Comparison of ENCODE assay signal across 10 cellular contexts in genomic region chr7:47513741-47514241, GRCh38.
DNase-seq lines count a peak whose midpoint lies in the region; ATAC-seq, FAIRE-seq and TF ChIP-seq lines count a peak whose summit lies in the region.
"Had no signal": no experiment of that assay in that cellular context is flagged by ENCODE, and none has a peak within 500 bp of the region (broad histone marks: within the 10 kb centered on the region; RNA-seq: fewer than 3 reads in every experiment).

No MANE protein-coding gene starts in this region.

- no peaks in the 10 kb centered on the region for H3K27me3 Mint-ChIP-seq in CD8-positive, alpha-beta memory T cell

- WGBS in spleen, 5 donors: 41 to 50% (median 48%) methylated on average over 12 of the region's 12 CpGs

- DNase-seq in HCEC 1CT: peak; percentile 73
- peak; percentile 72 for DNase-seq in amniotic stem cell (lab: John Stamatoyannopoulos, UW)
- DNase-seq in iris pigment epithelial cell (ENCODE audit: low read depth): peak; percentile 88
- peak; percentile 68 for DNase-seq in spleen
- no peak for DNase-seq in CD8-positive, alpha-beta memory T cell
- DNase-seq in GOT3 (lab: John Stamatoyannopoulos, UW): no peak
- DNase-seq in GM12891 (ENCODE audit: insufficient read length, low spot score): no peak
- DNase-seq: testis had no signal

- H3K9me3 Mint-ChIP-seq in CD8-positive, alpha-beta memory T cell: peaks cover 0 to 3% (median 0%) of the 10 kb centered on the region in 5 donors
- H3K9me3 Mint-ChIP-seq: brain had no signal

- no peak for ATAC-seq in GM21367 (IDR thresholded peaks at IDR 0.05; ENCODE audit: unreplicated experiment)

- CTCF ChIA-PET in CD8-positive, alpha-beta memory T cell (lab: Charles Lee): no interaction called here

- peaks cover 0 to 68% (median 7%) of the 10 kb centered on the region in 6 donors for H3K4me1 ChIP-seq in spleen
- no peaks in the 10 kb centered on the region for H3K4me1 ChIP-seq in CD8-positive, alpha-beta memory T cell (ENCODE audit: insufficient read depth, low read length)

- POLR2A ChIA-PET in CD8-positive, alpha-beta memory T cell (lab: Charles Lee): no interaction called here

- H3K4me1 Mint-ChIP-seq in CD8-positive, alpha-beta memory T cell: no peaks in the 10 kb centered on the region

- no peaks in the 10 kb centered on the region for H3K36me3 Mint-ChIP-seq in CD8-positive, alpha-beta memory T cell

- H3K36me3 ChIP-seq in spleen: peaks cover 0 to 48% (median 2%) of the 10 kb centered on the region in 6 donors
- no peaks in the 10 kb centered on the region for H3K36me3 ChIP-seq in CD8-positive, alpha-beta memory T cell (ENCODE audit: insufficient read depth, low read length)

- FAIRE-seq in GM12891 (lab: Jason Lieb, UNC): no peak

- no peak for TF ChIP-seq CTCF in spleen (IDR thresholded peaks at IDR 0.05 in 8 of 11, conservative IDR thresholded peaks at IDR 0.05 in 3 of 11)

- H3K27me3 ChIP-seq in spleen (replicated peaks in 1 of 7): no peaks in the 10 kb centered on the region
- no peaks in the 10 kb centered on the region for H3K27me3 ChIP-seq in CD8-positive, alpha-beta memory T cell (ENCODE audit: insufficient read depth, low read length, poor library complexity, severe bottlenecking)
- H3K27me3 ChIP-seq: testis had no signal

- TF ChIP-seq POLR2A in spleen (IDR thresholded peaks at IDR 0.05) (no peak), GM12891 (IDR thresholded peaks at IDR 0.05; ENCODE audit: low read depth, low read length) (no peak)

- no peak overlapping the region for H3K27ac Mint-ChIP-seq in CD8-positive, alpha-beta memory T cell
- H3K27ac Mint-ChIP-seq: brain had no signal

- H3K4me3 Mint-ChIP-seq in CD8-positive, alpha-beta memory T cell: no peak overlapping the region

- no peaks in the 10 kb centered on the region for H3K9me3 ChIP-seq in spleen
- H3K9me3 ChIP-seq in CD8-positive, alpha-beta memory T cell (ENCODE audit: low read length): no peaks in the 10 kb centered on the region
- H3K9me3 ChIP-seq: testis had no signal

- peak overlapping the region in 4 of 8 donors; percentile 26 to 50 (median 38) for H3K27ac ChIP-seq in spleen
- no peak overlapping the region for H3K27ac ChIP-seq in CD8-positive, alpha-beta memory T cell (ENCODE audit: low read depth, low read length)
- H3K27ac ChIP-seq: testis had no signal

- no peak overlapping the region for H3K4me3 ChIP-seq in spleen
- no peak overlapping the region for H3K4me3 ChIP-seq in CD8-positive, alpha-beta memory T cell (ENCODE audit: low read length)
- H3K4me3 ChIP-seq: testis had no signal

- intact Hi-C loops in spleen (cut with DNase I; ENCODE audit: low total_unique reads): no loop called here

TF ChIP-seq in GM12891, 5 proteins besides CTCF, POLR2A, EP300 and RAD21:
- TF ChIP-seq POU2F2 (IDR thresholded peaks at IDR 0.05; ENCODE audit: low read depth, low read length) (no peak), SPI1 (IDR thresholded peaks at IDR 0.05; ENCODE audit: low read depth, low read length) (no peak), PAX5 (IDR thresholded peaks at IDR 0.05; ENCODE audit: insufficient read depth, low read length, severe bottlenecking) (no peak), POLR2AphosphoS5 (IDR thresholded peaks at IDR 0.05; ENCODE audit: low read depth, low read length) (no peak), TAF1 (IDR thresholded peaks at IDR 0.05; ENCODE audit: low read depth, low read length) (no peak)
TF ChIP-seq in GM12891: peak in this region for 0.

Comparison
In these comparisons a context has a peak if more than half of its experiments do, and no peak if none do; other contexts are left out.
1. DNase-seq: peak in HCEC 1CT (single experiment), amniotic stem cell (single experiment), iris pigment epithelial cell (single experiment) and spleen (single experiment); none in CD8-positive, alpha-beta memory T cell (0 of 5), GOT3 (single experiment) and GM12891 (single experiment).